Comparison of ENCODE assay signal across 11 cellular contexts in the genomic region with DNA sequence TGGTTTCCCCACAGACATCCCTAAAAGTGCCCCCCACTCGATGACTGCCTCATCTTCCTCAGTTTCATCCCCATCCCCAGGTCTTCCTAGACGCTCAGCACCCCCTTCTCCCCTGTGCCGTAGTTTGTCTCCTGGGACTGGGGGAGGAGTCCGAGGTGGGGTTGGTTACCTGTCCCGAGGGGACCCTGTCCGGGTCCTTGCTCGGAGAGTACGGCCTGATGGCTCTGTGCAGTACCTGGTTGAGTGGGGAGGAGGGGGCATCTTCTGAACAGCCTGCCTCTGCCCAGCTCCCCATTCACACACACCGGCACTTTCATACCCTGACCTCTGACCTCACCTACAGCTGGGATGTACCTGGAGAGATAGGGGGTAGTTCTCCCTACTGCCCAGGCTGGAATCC. TPM values are rescaled to one million over a fixed set of nuclear protein-coding genes. Genes with fewer than 3 reads are reported as not detected.
DNase-seq lines count a peak whose midpoint lies in the region; ATAC-seq and TF ChIP-seq lines count a peak whose summit lies in the region.
"Had no signal": no experiment of that assay in that cellular context is flagged by ENCODE, and none has a peak within 500 bp of the region (broad histone marks: within the 10 kb centered on the region; RNA-seq: fewer than 3 reads in every experiment).

No MANE protein-coding gene starts in this region.

- no peaks in the 10 kb centered on the region for H4K20me1 ChIP-seq in neural cell (ENCODE audit: insufficient read depth)

- H3K9me3 ChIP-seq in CD4-positive, alpha-beta memory T cell (ENCODE audit: control insufficient read depth in 1 of 2, low read length in 2 of 2): no peaks in the 10 kb centered on the region
- H3K9me3 ChIP-seq in NT2/D1 (ENCODE audit: insufficient read depth, low read length) (no peaks in the 10 kb centered on the region), neural cell (ENCODE audit: low read length) (no peaks in the 10 kb centered on the region)
- H3K9me3 ChIP-seq: suprapubic skin had no signal

- H3K36me3 Mint-ChIP-seq in CD4-positive, alpha-beta memory T cell: peaks cover 33 to 65% of the 10 kb centered on the region in 2 donors

- no peak for TF ChIP-seq CTCF in choroid plexus epithelial cell (conservative IDR thresholded peaks at IDR 0.05; ENCODE audit: low read depth, low read length)
- TF ChIP-seq CTCF in neural cell (IDR thresholded peaks at IDR 0.05; ENCODE audit: poor library complexity, severe bottlenecking): no peak

- peaks cover 48 to 83% (median 66%) of the 10 kb centered on the region in 4 donors for H3K4me1 Mint-ChIP-seq in CD4-positive, alpha-beta memory T cell

- H3K9ac ChIP-seq in NT2/D1 (ENCODE audit: insufficient read length, low read depth) (peak overlapping the region; percentile 56), neural cell (ENCODE audit: low read length) (peak overlapping the region; percentile 96)

- CTCF ChIA-PET in CD4-positive, alpha-beta memory T cell (lab: Charles Lee; ENCODE audit: partially characterized antibody): interaction anchor here (1.2 to 2.6 kb wide), 3 partner anchors 10 to 165 kb away, joined by 3 to 8 read pairs (median 3); no protein-coding TSS in a partner anchor

- peak overlapping the region; percentile 92 for H3K27ac ChIP-seq in CD4-positive, alpha-beta memory T cell (ENCODE audit: low read depth, low read length)
- H3K27ac ChIP-seq in neural cell (ENCODE audit: low read length): no peak overlapping the region

- no peaks in the 10 kb centered on the region for H3K9me2 ChIP-seq in neural cell (ENCODE audit: insufficient read depth, low read length)

- peak overlapping the region; percentile 74 for H3K4me2 ChIP-seq in neural cell (ENCODE audit: low read length)

- POLR2A ChIA-PET in CD4-positive, alpha-beta memory T cell (lab: Charles Lee; ENCODE audit: partially characterized antibody): interaction anchor here (0.7 to 4.6 kb wide), 7 partner anchors 8 to 126 kb away, joined by 3 to 77 read pairs (median 3); a partner anchor contains a TSS

- no peak overlapping the region for H3K4me3 ChIP-seq in CD4-positive, alpha-beta memory T cell (ENCODE audit: low read length in 2 of 2)
- H3K4me3 ChIP-seq in NT2/D1 (ENCODE audit: insufficient read length, low read depth): peak overlapping the region; percentile 12
- peak overlapping the region; percentile 69 for H3K4me3 ChIP-seq in choroid plexus epithelial cell (ENCODE audit: low read depth, low read length)
- H3K4me3 ChIP-seq in neural cell (ENCODE audit: low read length): peak overlapping the region; percentile 87

- no peaks in the 10 kb centered on the region for H3K27me3 ChIP-seq in CD4-positive, alpha-beta memory T cell (ENCODE audit: insufficient read depth, low read length)
- H3K27me3 ChIP-seq in NT2/D1 (ENCODE audit: insufficient read depth, insufficient read length) (no peaks in the 10 kb centered on the region), neural cell (ENCODE audit: insufficient read depth, low read depth, low read length) (no peaks in the 10 kb centered on the region)
- H3K27me3 ChIP-seq: suprapubic skin had no signal

- H3K9me3 Mint-ChIP-seq in CD4-positive, alpha-beta memory T cell: peaks cover 0 to 3% (median 0%) of the 10 kb centered on the region in 8 donors

- TF ChIP-seq EP300 in neural cell (conservative IDR thresholded peaks at IDR 0.05; ENCODE audit: poor library complexity, severe bottlenecking): no peak

- H3K4me1 ChIP-seq in CD4-positive, alpha-beta memory T cell (ENCODE audit: insufficient read depth, low read length): peaks cover 81% of the 10 kb centered on the region
- H3K4me1 ChIP-seq in NT2/D1 (ENCODE audit: insufficient read depth, insufficient read length): peaks cover 4% of the 10 kb centered on the region

- H3K36me3 ChIP-seq in CD4-positive, alpha-beta memory T cell (ENCODE audit: insufficient read depth, low read length): peaks cover 38% of the 10 kb centered on the region
- H3K36me3 ChIP-seq in NT2/D1 (ENCODE audit: insufficient read depth, insufficient read length, low read length): peaks cover 51% of the 10 kb centered on the region
- peaks cover 4% of the 10 kb centered on the region for H3K36me3 ChIP-seq in neural cell (ENCODE audit: insufficient read depth, low read length)

- DNase-seq in CD4-positive, alpha-beta memory T cell: no peak
- DNase-seq in NT2/D1 (ENCODE audit: low read depth, low spot score) (no peak), choroid plexus epithelial cell (ENCODE audit: low read depth) (no peak), NCI-H1930 (lab: John Stamatoyannopoulos, UW) (no peak), NCI-H446 (lab: John Stamatoyannopoulos, UW) (no peak), EL (no peak)
- DNase-seq: GDM1, NCI-H2171 had no signal

- no peaks in the 10 kb centered on the region for H3K27me3 Mint-ChIP-seq in CD4-positive, alpha-beta memory T cell

- H3K4me3 Mint-ChIP-seq in CD4-positive, alpha-beta memory T cell: peak overlapping the region; percentile 5 to 79 (median 70)

- peaks cover 10% of the 10 kb centered on the region for H3F3A ChIP-seq in neural cell (ENCODE audit: insufficient read depth, low read length, poor library complexity, severe bottlenecking)

- ATAC-seq in HG03457 (IDR thresholded peaks at IDR 0.05; ENCODE audit: unreplicated experiment): no peak

- peak overlapping the region; percentile 74 to 100 (median 99) for H3K27ac Mint-ChIP-seq in CD4-positive, alpha-beta memory T cell

- intact Hi-C loops in CD4-positive, alpha-beta memory T cell (cut with micrococcal nuclease): loop anchor here (5.0 to 10.0 kb wide), 4 partner anchors 144 to 1221 kb away; a partner anchor contains a TSS

- no peak for TF ChIP-seq RAD21 in neural cell (conservative IDR thresholded peaks at IDR 0.05)

- no peak overlapping the region for H2AFZ ChIP-seq in neural cell (ENCODE audit: low read depth, low read length)

- H3K79me2 ChIP-seq in neural cell (replicated peaks; ENCODE audit: insufficient read depth, low read length): peaks cover 32% of the 10 kb centered on the region

TF ChIP-seq in neural cell, 6 proteins besides CTCF, POLR2A, EP300 and RAD21:
- TF ChIP-seq TAF1 (IDR thresholded peaks at IDR 0.05; ENCODE audit: low read depth): no peak
- TF ChIP-seq, protein P1, sequence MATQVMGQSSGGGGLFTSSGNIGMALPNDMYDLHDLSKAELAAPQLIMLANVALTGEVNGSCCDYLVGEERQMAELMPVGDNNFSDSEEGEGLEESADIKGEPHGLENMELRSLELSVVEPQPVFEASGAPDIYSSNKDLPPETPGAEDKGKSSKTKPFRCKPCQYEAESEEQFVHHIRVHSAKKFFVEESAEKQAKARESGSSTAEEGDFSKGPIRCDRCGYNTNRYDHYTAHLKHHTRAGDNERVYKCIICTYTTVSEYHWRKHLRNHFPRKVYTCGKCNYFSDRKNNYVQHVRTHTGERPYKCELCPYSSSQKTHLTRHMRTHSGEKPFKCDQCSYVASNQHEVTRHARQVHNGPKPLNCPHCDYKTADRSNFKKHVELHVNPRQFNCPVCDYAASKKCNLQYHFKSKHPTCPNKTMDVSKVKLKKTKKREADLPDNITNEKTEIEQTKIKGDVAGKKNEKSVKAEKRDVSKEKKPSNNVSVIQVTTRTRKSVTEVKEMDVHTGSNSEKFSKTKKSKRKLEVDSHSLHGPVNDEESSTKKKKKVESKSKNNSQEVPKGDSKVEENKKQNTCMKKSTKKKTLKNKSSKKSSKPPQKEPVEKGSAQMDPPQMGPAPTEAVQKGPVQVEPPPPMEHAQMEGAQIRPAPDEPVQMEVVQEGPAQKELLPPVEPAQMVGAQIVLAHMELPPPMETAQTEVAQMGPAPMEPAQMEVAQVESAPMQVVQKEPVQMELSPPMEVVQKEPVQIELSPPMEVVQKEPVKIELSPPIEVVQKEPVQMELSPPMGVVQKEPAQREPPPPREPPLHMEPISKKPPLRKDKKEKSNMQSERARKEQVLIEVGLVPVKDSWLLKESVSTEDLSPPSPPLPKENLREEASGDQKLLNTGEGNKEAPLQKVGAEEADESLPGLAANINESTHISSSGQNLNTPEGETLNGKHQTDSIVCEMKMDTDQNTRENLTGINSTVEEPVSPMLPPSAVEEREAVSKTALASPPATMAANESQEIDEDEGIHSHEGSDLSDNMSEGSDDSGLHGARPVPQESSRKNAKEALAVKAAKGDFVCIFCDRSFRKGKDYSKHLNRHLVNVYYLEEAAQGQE (IDR thresholded peaks at IDR 0.05; ENCODE audit: borderline replicate concordance): no peak
- TF ChIP-seq SMC3 (conservative IDR thresholded peaks at IDR 0.05; ENCODE audit: poor library complexity): no peak
- TF ChIP-seq MXI1 (conservative IDR thresholded peaks at IDR 0.05; ENCODE audit: poor library complexity, severe bottlenecking): no peak
- no peak for TF ChIP-seq POLR2AphosphoS5 (IDR thresholded peaks at IDR 0.05)
- no peak for TF ChIP-seq EZH2 (IDR thresholded peaks at IDR 0.05; ENCODE audit: borderline replicate concordance, insufficient read depth, low read length, poor library complexity, severe bottlenecking)

RNA-seq across cellular contexts. Expression of a gene that starts 2.1 kb away (rescaled TPM):
- 100 to 1,000 TPM; 210 to 217 TPM for total RNA-seq in CD4-positive, alpha-beta memory T cell
- 100 to 1,000 TPM; 371 to 407 TPM for polyA plus RNA-seq in CD4-positive, alpha-beta memory T cell
- polyA plus RNA-seq in neural cell: 341 and 343 TPM in 2 replicates
- 124 and 125 TPM in 2 replicates for polyA minus RNA-seq in neural cell

RNA-seq across cellular contexts. Expression of a gene that starts 4.0 kb away (rescaled TPM):
- total RNA-seq in CD4-positive, alpha-beta memory T cell: 10 to 100 TPM; 47.8 to 48.0 TPM
- 1 to 10 TPM in 1 of 2 donors, not detected in 1; 1.9 TPM for polyA plus RNA-seq in CD4-positive, alpha-beta memory T cell
- polyA plus RNA-seq in neural cell: 4.3 and 5.9 TPM in 2 replicates
- polyA minus RNA-seq in neural cell: 24.0 and 24.1 TPM in 2 replicates

RNA-seq across cellular contexts. Expression of a gene that starts 5.0 kb away (rescaled TPM):
- 100 to 1,000 TPM; 220 TPM for total RNA-seq in CD4-positive, alpha-beta memory T cell
- polyA plus RNA-seq in CD4-positive, alpha-beta memory T cell: 10 to 100 TPM; 61.2 to 81.8 TPM
- 102 and 112 TPM in 2 replicates for polyA plus RNA-seq in neural cell
- polyA minus RNA-seq in neural cell: 33.4 and 34.6 TPM in 2 replicates

RNA-seq across cellular contexts. Expression of a gene that starts 24.2 kb away (rescaled TPM):
- under 1 TPM; 0.61 to 0.69 TPM for total RNA-seq in CD4-positive, alpha-beta memory T cell
- under 1 TPM in 1 of 2 donors, not detected in 1; 0.54 TPM for polyA plus RNA-seq in CD4-positive, alpha-beta memory T cell
- 0.52 and 2.1 TPM in 2 replicates for polyA plus RNA-seq in neural cell
- polyA minus RNA-seq in neural cell: 1.2 and 1.4 TPM in 2 replicates

RNA-seq across cellular contexts. Expression of a gene that starts 38.5 kb away (rescaled TPM):
- total RNA-seq in CD4-positive, alpha-beta memory T cell: 10 to 100 TPM; 12.1 to 12.8 TPM
- 10 to 100 TPM in 1 of 2 donors, 1 to 10 TPM in 1; 5.7 to 11.5 TPM for polyA plus RNA-seq in CD4-positive, alpha-beta memory T cell
- 6.8 and 7.7 TPM in 2 replicates for polyA plus RNA-seq in neural cell
- polyA minus RNA-seq in neural cell: 15.2 and 18.3 TPM in 2 replicates

Comparison
In these comparisons a context has a peak if more than half of its experiments do, and no peak if none do; other contexts are left out.
1. H3K4me3 ChIP-seq: peak in NT2/D1 (single experiment), choroid plexus epithelial cell (single experiment) and neural cell (single experiment); none in CD4-positive, alpha-beta memory T cell (0 of 2).